ENCODE assay signal across 10 cellular contexts in genomic region chr7:114959931-114960330, GRCh38. TPM values are rescaled to one million over a fixed set of nuclear protein-coding genes. Genes with fewer than 3 reads are reported as not detected.
DNase-seq lines count a peak whose midpoint lies in the region; ATAC-seq and TF ChIP-seq lines count a peak whose summit lies in the region.
"Had no signal": no experiment of that assay in that cellular context is flagged by ENCODE, and none has a peak within 500 bp of the region (broad histone marks: within the 10 kb centered on the region; RNA-seq: fewer than 3 reads in every experiment).

No MANE protein-coding gene starts in this region.

- DNase-seq in osteoblast (ENCODE audit: insufficient read length, low spot score, missing footprints) (peak; percentile 73), Right ventricle myocardium inferior (ENCODE audit: missing footprints) (no peak), NCI-H446 treated with DMSO at 0.1 percent for 48 hours (lab: John Stamatoyannopoulos, UW) (no peak)
- DNase-seq: pancreas, WERI-Rb-1 had no signal

- H3K4me1 ChIP-seq in osteoblast (ENCODE audit: insufficient read depth, low read length), result peaks cover 16% of the 10 kb centered on the region
- H3K4me1 ChIP-seq: pancreas had no signal

- H4K20me1 ChIP-seq in osteoblast (ENCODE audit: insufficient read depth, low read length), result no peaks in the 10 kb centered on the region

- intact Hi-C loops in Right ventricle myocardium inferior (cut with DNase I), result no loop called here

- TF ChIP-seq CTCF in osteoblast (IDR thresholded peaks at IDR 0.05; ENCODE audit: extremely low read depth, low read depth, low read length), result no peak

- H3K79me2 ChIP-seq in osteoblast (ENCODE audit: insufficient read depth, low read length), result peaks cover 71% of the 10 kb centered on the region

- H2AFZ ChIP-seq in osteoblast (ENCODE audit: low read length), result no peak overlapping the region

- no peaks in the 10 kb centered on the region for H3K36me3 ChIP-seq in osteoblast (ENCODE audit: insufficient read depth, low read length)
- H3K36me3 ChIP-seq: cardiac muscle cell, pancreas, WERI-Rb-1 had no signal

- no peaks in the 10 kb centered on the region for H3K27me3 ChIP-seq in osteoblast (ENCODE audit: insufficient read depth, low read length)
- H3K27me3 ChIP-seq: cardiac muscle cell, pancreas had no signal

- H3K4me2 ChIP-seq in osteoblast (ENCODE audit: insufficient read depth, low read length), result peak overlapping the region; percentile 77

- ATAC-seq in GM18909 (IDR thresholded peaks at IDR 0.05; ENCODE audit: poor library complexity, unreplicated experiment) (peak; percentile 85), GM21723 (IDR thresholded peaks at IDR 0.05; ENCODE audit: unreplicated experiment) (peak; percentile 81), HG03457 (IDR thresholded peaks at IDR 0.05; ENCODE audit: unreplicated experiment) (peak; percentile 79), GM19324 (IDR thresholded peaks at IDR 0.05; ENCODE audit: low FRiP score, unreplicated experiment) (no peak), Right ventricle myocardium inferior (no peak)
- ATAC-seq: pancreas had no signal

- H3K4me3 ChIP-seq in osteoblast (ENCODE audit: insufficient read depth, low read length), result no peak overlapping the region
- H3K4me3 ChIP-seq: cardiac muscle cell, pancreas had no signal

- H3K27ac ChIP-seq in osteoblast (ENCODE audit: low read depth, low read length), result peak overlapping the region; percentile 57
- H3K27ac ChIP-seq: cardiac muscle cell, pancreas, WERI-Rb-1 had no signal

- H3K9me3 ChIP-seq in osteoblast (ENCODE audit: low read depth, low read length), result no peaks in the 10 kb centered on the region
- H3K9me3 ChIP-seq: pancreas had no signal

RNA-seq across cellular contexts. Expression of gene MDFIC, which starts 38.0 kb away (rescaled TPM):
- total RNA-seq in osteoblast (68.8 and 81.3 TPM in 2 replicates), Right ventricle myocardium inferior (18.3 TPM)

Comparison
In these comparisons a context has a peak if more than half of its experiments do, and no peak if none do; other contexts are left out.
1. ATAC-seq: peak in GM18909 (single experiment), GM21723 (single experiment) and HG03457 (single experiment); none in GM19324 (single experiment) and Right ventricle myocardium inferior (single experiment).